Comparison of ENCODE assay signal across 8 cellular contexts in the genomic region with DNA sequence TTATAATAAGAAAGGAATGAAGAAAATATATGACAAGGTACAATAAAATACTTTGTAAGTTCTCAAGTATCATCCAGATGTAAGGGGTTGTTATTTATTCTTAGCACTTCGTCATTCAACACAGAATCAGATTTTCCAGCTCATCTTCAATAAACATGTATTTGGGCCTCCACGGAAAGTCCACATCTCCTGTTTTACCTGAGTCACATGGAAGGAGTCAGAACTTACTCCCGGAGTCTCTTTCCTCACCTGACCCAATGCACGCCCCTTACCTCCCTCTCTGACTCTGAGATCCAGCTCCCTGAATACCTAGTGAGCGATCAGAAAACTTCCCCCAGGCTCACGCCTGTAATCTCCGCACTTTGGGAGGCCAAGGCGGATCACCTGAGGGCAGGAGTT. TPM values are rescaled to one million over a fixed set of nuclear protein-coding genes. Genes with fewer than 3 reads are reported as not detected.
DNase-seq lines count a peak whose midpoint lies in the region; ATAC-seq and TF ChIP-seq lines count a peak whose summit lies in the region.

No MANE protein-coding gene starts in this region.

- H3K27ac ChIP-seq in layer of hippocampus (ENCODE audit: low read depth, low read length): peak overlapping the region; percentile 100
- H3K27ac ChIP-seq in suprapubic skin: peak overlapping the region; percentile 94

- no peak for TF ChIP-seq POLR2A in suprapubic skin (IDR thresholded peaks at IDR 0.05)

- TF ChIP-seq EP300 in suprapubic skin (IDR thresholded peaks at IDR 0.05): no peak

- peaks cover 57% of the 10 kb centered on the region for H3K4me1 Mint-ChIP-seq in activated CD4-positive, alpha-beta T cell treated with anti-CD3 and anti-CD28 coated beads, Interleukin-2, amount 10 ng/mL, durations not matched to agents 24 days and 14 days
- H3K4me1 Mint-ChIP-seq in activated naive CD8-positive, alpha-beta T cell treated with anti-CD3 and anti-CD28 coated beads, Interleukin-2, amount 10 ng/mL, durations not matched to agents 7 days and 5 days: peaks cover 45% of the 10 kb centered on the region

- no peak for TF ChIP-seq CTCF in suprapubic skin (IDR thresholded peaks at IDR 0.05)

- H3K36me3 ChIP-seq in suprapubic skin: no peaks in the 10 kb centered on the region

- POLR2A ChIA-PET in activated naive CD8-positive, alpha-beta T cell treated with anti-CD3 and anti-CD28 coated beads, Interleukin-2, amount 10 ng/mL, durations not matched to agents 7 days and 5 days (lab: Charles Lee): interaction anchor here (2.3 to 5.7 kb wide), 5 partner anchors 12 to 378 kb away, joined by 11 to 45 read pairs (median 20); a partner anchor contains a TSS

- no peak for DNase-seq in activated CD4-positive, alpha-beta T cell treated with anti-CD3 and anti-CD28 coated beads, Interleukin-2, amount 10 ng/mL, durations not matched to agents 24 days and 14 days
- no peak for DNase-seq in activated CD4-positive, alpha-beta T cell treated with anti-CD3 and anti-CD28 coated beads for 1 hour
- no peak for DNase-seq in activated naive CD8-positive, alpha-beta T cell treated with anti-CD3 and anti-CD28 coated beads, Interleukin-2, amount 10 ng/mL, durations not matched to agents 7 days and 5 days
- DNase-seq in suprapubic skin (ENCODE audit: low spot score in 2 of 2) (no peak), amniotic stem cell (lab: John Stamatoyannopoulos, UW) (no peak)

- ATAC-seq in activated naive CD8-positive, alpha-beta T cell treated with anti-CD3 and anti-CD28 coated beads, Interleukin-2, amount 10 ng/mL, durations not matched to agents 7 days and 5 days (ENCODE audit: low read depth): no peak
- ATAC-seq in GM18907 (IDR thresholded peaks at IDR 0.05; ENCODE audit: unreplicated experiment): no peak
- no peak for ATAC-seq in GM18498 (IDR thresholded peaks at IDR 0.05; ENCODE audit: unreplicated experiment)

- H3K4me1 ChIP-seq in suprapubic skin: peaks cover 71% of the 10 kb centered on the region

- H3K27ac Mint-ChIP-seq in activated CD4-positive, alpha-beta T cell treated with anti-CD3 and anti-CD28 coated beads, Interleukin-2, amount 10 ng/mL, durations not matched to agents 24 days and 14 days: peak overlapping the region; percentile 91
- peak overlapping the region; percentile 97 for H3K27ac Mint-ChIP-seq in activated naive CD8-positive, alpha-beta T cell treated with anti-CD3 and anti-CD28 coated beads, Interleukin-2, amount 10 ng/mL, durations not matched to agents 7 days and 5 days

- H3K27me3 ChIP-seq in layer of hippocampus (ENCODE audit: control insufficient read depth, insufficient read depth, low read length) (peaks cover 2% of the 10 kb centered on the region), suprapubic skin (no peaks in the 10 kb centered on the region)

- H3K4me3 ChIP-seq in suprapubic skin: peak overlapping the region; percentile 77

- H3K27me3 Mint-ChIP-seq in activated CD4-positive, alpha-beta T cell treated with anti-CD3 and anti-CD28 coated beads, Interleukin-2, amount 10 ng/mL, durations not matched to agents 24 days and 14 days: no peaks in the 10 kb centered on the region
- H3K27me3 Mint-ChIP-seq in activated naive CD8-positive, alpha-beta T cell treated with anti-CD3 and anti-CD28 coated beads, Interleukin-2, amount 10 ng/mL, durations not matched to agents 7 days and 5 days: no peaks in the 10 kb centered on the region

- intact Hi-C loops in activated CD4-positive, alpha-beta T cell treated with anti-CD3 and anti-CD28 coated beads, Interleukin-2, amount 10 ng/mL, durations not matched to agents 24 days and 14 days (cut with micrococcal nuclease): loop anchor here (1.0 to 2.0 kb wide), 7 partner anchors 17 to 379 kb away; a partner anchor contains a TSS

- WGBS in suprapubic skin: 60% methylated on average over 8 of the region's 8 CpGs

- no peaks in the 10 kb centered on the region for H3K9me3 ChIP-seq in suprapubic skin

- peak overlapping the region; percentile 91 for H3K4me3 Mint-ChIP-seq in activated CD4-positive, alpha-beta T cell treated with anti-CD3 and anti-CD28 coated beads, Interleukin-2, amount 10 ng/mL, durations not matched to agents 24 days and 14 days
- peak overlapping the region; percentile 90 for H3K4me3 Mint-ChIP-seq in activated naive CD8-positive, alpha-beta T cell treated with anti-CD3 and anti-CD28 coated beads, Interleukin-2, amount 10 ng/mL, durations not matched to agents 7 days and 5 days

- H3K9me3 Mint-ChIP-seq in activated CD4-positive, alpha-beta T cell treated with anti-CD3 and anti-CD28 coated beads, Interleukin-2, amount 10 ng/mL, durations not matched to agents 24 days and 14 days: no peaks in the 10 kb centered on the region
- H3K9me3 Mint-ChIP-seq in activated naive CD8-positive, alpha-beta T cell treated with anti-CD3 and anti-CD28 coated beads, Interleukin-2, amount 10 ng/mL, durations not matched to agents 7 days and 5 days: no peaks in the 10 kb centered on the region

- peaks cover 4% of the 10 kb centered on the region for H3K36me3 Mint-ChIP-seq in activated CD4-positive, alpha-beta T cell treated with anti-CD3 and anti-CD28 coated beads, Interleukin-2, amount 10 ng/mL, durations not matched to agents 24 days and 14 days (ENCODE audit: low read depth)
- peaks cover 2% of the 10 kb centered on the region for H3K36me3 Mint-ChIP-seq in activated naive CD8-positive, alpha-beta T cell treated with anti-CD3 and anti-CD28 coated beads, Interleukin-2, amount 10 ng/mL, durations not matched to agents 7 days and 5 days

RNA-seq across cellular contexts. Expression of a gene that starts 1.5 kb away (rescaled TPM):
- total RNA-seq in activated CD4-positive, alpha-beta T cell treated with anti-CD3 and anti-CD28 coated beads, Interleukin-2, amount 10 ng/mL, durations not matched to agents 24 days and 14 days: 47.4 and 47.7 TPM in 2 replicates
- total RNA-seq in activated naive CD8-positive, alpha-beta T cell treated with anti-CD3 and anti-CD28 coated beads, Interleukin-2, amount 10 ng/mL, durations not matched to agents 7 days and 5 days: 10 to 100 TPM; 25.6 to 26.4 TPM
- 10 to 100 TPM; 19.3 to 38.0 (median 28.8) TPM for total RNA-seq in suprapubic skin

RNA-seq across cellular contexts. Expression of a gene that starts 17.9 kb away (rescaled TPM):
- 19.3 and 21.6 TPM in 2 replicates for total RNA-seq in activated CD4-positive, alpha-beta T cell treated with anti-CD3 and anti-CD28 coated beads, Interleukin-2, amount 10 ng/mL, durations not matched to agents 24 days and 14 days
- 100 to 1,000 TPM; 149 to 155 TPM for total RNA-seq in activated naive CD8-positive, alpha-beta T cell treated with anti-CD3 and anti-CD28 coated beads, Interleukin-2, amount 10 ng/mL, durations not matched to agents 7 days and 5 days
- 10 to 100 TPM; 41.4 to 67.4 (median 61.3) TPM for total RNA-seq in suprapubic skin

RNA-seq across cellular contexts. Expression of a gene that starts 23.6 kb away (rescaled TPM):
- total RNA-seq in activated CD4-positive, alpha-beta T cell treated with anti-CD3 and anti-CD28 coated beads, Interleukin-2, amount 10 ng/mL, durations not matched to agents 24 days and 14 days: 34.4 and 34.8 TPM in 2 replicates
- 10 to 100 TPM; 55.3 TPM for total RNA-seq in activated naive CD8-positive, alpha-beta T cell treated with anti-CD3 and anti-CD28 coated beads, Interleukin-2, amount 10 ng/mL, durations not matched to agents 7 days and 5 days
- 10 to 100 TPM; 34.2 to 46.7 (median 35.3) TPM for total RNA-seq in suprapubic skin

RNA-seq across cellular contexts. Expression of a gene that starts 32.6 kb away (rescaled TPM):
- 50.4 and 60.5 TPM in 2 replicates for total RNA-seq in activated CD4-positive, alpha-beta T cell treated with anti-CD3 and anti-CD28 coated beads, Interleukin-2, amount 10 ng/mL, durations not matched to agents 24 days and 14 days
- 10 to 100 TPM; 67.4 to 72.3 TPM for total RNA-seq in activated naive CD8-positive, alpha-beta T cell treated with anti-CD3 and anti-CD28 coated beads, Interleukin-2, amount 10 ng/mL, durations not matched to agents 7 days and 5 days
- total RNA-seq in suprapubic skin: 100 to 1,000 TPM in 1 of 4 donors, 10 to 100 TPM in 3; 54.5 to 102 (median 69.5) TPM

RNA-seq across cellular contexts. Expression of a gene that starts 36.5 kb away (rescaled TPM):
- total RNA-seq in activated CD4-positive, alpha-beta T cell treated with anti-CD3 and anti-CD28 coated beads, Interleukin-2, amount 10 ng/mL, durations not matched to agents 24 days and 14 days: 179 and 181 TPM in 2 replicates
- total RNA-seq in activated naive CD8-positive, alpha-beta T cell treated with anti-CD3 and anti-CD28 coated beads, Interleukin-2, amount 10 ng/mL, durations not matched to agents 7 days and 5 days: 100 to 1,000 TPM; 112 to 114 TPM
- total RNA-seq in suprapubic skin: 10 to 100 TPM; 37.8 to 55.4 (median 49.7) TPM
